15 cellular contexts compared by ENCODE assay signal in the genomic region with DNA sequence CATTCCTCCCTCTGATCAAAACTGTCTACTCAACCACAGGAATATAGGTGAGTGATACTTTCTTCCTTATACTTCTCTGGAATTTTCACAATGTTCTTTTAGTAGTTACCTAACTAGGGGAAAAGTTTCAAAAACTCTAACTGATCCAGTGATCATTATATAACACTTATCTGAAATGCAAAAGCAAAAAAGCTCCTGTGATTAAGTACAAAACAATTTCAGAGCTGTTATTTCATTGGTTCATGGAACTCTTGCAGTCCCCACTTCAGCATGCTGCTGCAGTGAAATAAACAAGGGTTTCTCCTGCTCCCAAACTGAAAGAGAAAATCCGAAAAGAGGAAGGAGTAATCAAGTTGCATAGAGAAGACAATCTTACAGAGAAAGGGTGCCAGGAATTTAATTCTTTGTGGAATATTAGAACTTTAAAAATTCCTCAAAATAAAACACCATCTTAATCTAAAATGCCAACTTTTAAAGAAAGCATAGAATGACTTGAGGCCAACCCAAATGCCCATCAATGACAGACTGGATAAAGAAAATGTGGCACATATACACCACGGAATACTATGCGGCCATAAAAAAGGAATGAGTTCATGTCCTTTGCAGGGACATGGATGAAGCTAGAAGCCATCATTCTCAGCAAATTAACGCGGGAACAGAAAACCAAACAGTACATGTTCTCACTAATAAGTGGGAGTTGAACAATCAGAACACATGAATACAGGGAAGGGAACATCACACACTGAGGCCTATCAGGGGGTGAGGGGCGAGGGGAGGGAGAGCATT. TPM values are rescaled to one million over a fixed set of nuclear protein-coding genes. Genes with fewer than 3 reads are reported as not detected.
DNase-seq lines count a peak whose midpoint lies in the region; ATAC-seq, FAIRE-seq and TF ChIP-seq lines count a peak whose summit lies in the region.
"Had no signal": no experiment of that assay in that cellular context is flagged by ENCODE, and none has a peak within 500 bp of the region (broad histone marks: within the 10 kb centered on the region; RNA-seq: fewer than 3 reads in every experiment).

No MANE protein-coding gene starts in this region.

- no peak overlapping the region for H3K4me3 ChIP-seq in fibroblast of pulmonary artery (replicated peaks; ENCODE audit: low read depth, low read length)
- peak overlapping the region; percentile 38 for H3K4me3 ChIP-seq in thoracic aorta
- H3K4me3 ChIP-seq: lung had no signal

- H3K9me3 ChIP-seq in thoracic aorta, result no peaks in the 10 kb centered on the region

- H3K27me3 ChIP-seq in thoracic aorta (replicated peaks; ENCODE audit: insufficient read depth), result no peaks in the 10 kb centered on the region

- TF ChIP-seq CTCF in fibroblast of pulmonary artery (IDR thresholded peaks at IDR 0.05; ENCODE audit: low read length, missing control alignments) (no peak), thoracic aorta (IDR thresholded peaks at IDR 0.05) (no peak)

- DNase-seq in amniotic epithelial cell (ENCODE audit: low read depth) (peak; percentile 68), fibroblast of pulmonary artery (ENCODE audit: low read depth) (peak; percentile 51), thoracic aorta (ENCODE audit: low spot score) (no peak), NCI-H748 (lab: John Stamatoyannopoulos, UW; ENCODE audit: unreplicated experiment) (no peak), NCI-H2107 (lab: John Stamatoyannopoulos, UW) (no peak), Ammon's horn (ENCODE audit: low spot score) (no peak), epidermal melanocyte (ENCODE audit: insufficient read length, low spot score) (no peak)
- DNase-seq: activated CD4-positive, CD25-positive, alpha-beta regulatory T cell treated with anti-CD3 and anti-CD28 coated beads, Interleukin-2, amount 50 U/mL, for 72 hours; activated T-cell treated with anti-CD3 and anti-CD28 coated beads, Interleukin-2, amount 50 U/mL, for 1 hour; COR-L47; effector memory CD4-positive, alpha-beta T cell; NCI-H187 treated with DMSO at 0.1 percent for 48 hours; stimulated activated CD4-positive, alpha-beta T cell treated with anti-CD3 and anti-CD28 coated beads, Interleukin-1b, Interleukin-23, amount 100 ng/mL, for 48 hours had no signal

- H3K36me3 ChIP-seq in thoracic aorta, result peaks cover 10% of the 10 kb centered on the region

- H3K4me1 ChIP-seq in thoracic aorta (ENCODE audit: control insufficient read depth in 1 of 2, low read depth in 2 of 2), result peaks cover 7 to 25% of the 10 kb centered on the region in 2 donors

- peak; percentile 21 for FAIRE-seq in G401.6 (lab: Jason Lieb, UNC)

- H3K27ac ChIP-seq in thoracic aorta, result peak overlapping the region; percentile 62 to 78

- no peak for ATAC-seq in thoracic aorta (ENCODE audit: insufficient number of reproducible peaks, low FRiP score, low read depth)

RNA-seq across cellular contexts. Expression of gene PPP2R1B, which starts 20.3 kb away (rescaled TPM):
- 10 to 100 TPM; 22.5 to 34.5 TPM for total RNA-seq in thoracic aorta

Comparison
In these comparisons a context has a peak if more than half of its experiments do, and no peak if none do; other contexts are left out.
1. DNase-seq: peak in amniotic epithelial cell (single experiment) and fibroblast of pulmonary artery (single experiment); none in thoracic aorta (single experiment), NCI-H748 (single experiment), NCI-H2107 (single experiment), Ammon's horn (single experiment) and epidermal melanocyte (single experiment).